1 cellular context compared by ENCODE assay signal in genomic region chr3:72303926-72304325, GRCh38.
TF ChIP-seq lines count a peak whose summit lies in the region.

No MANE protein-coding gene starts in this region.

TF ChIP-seq in SK-N-SH, 30 proteins besides CTCF, POLR2A, EP300 and RAD21 (continued from another document):
- TF ChIP-seq RCOR1 (IDR thresholded peaks at IDR 0.05; ENCODE audit: low read length) = peak; percentile 30; the same call in 1 of the 2 replicates
- TF ChIP-seq, protein P1, sequence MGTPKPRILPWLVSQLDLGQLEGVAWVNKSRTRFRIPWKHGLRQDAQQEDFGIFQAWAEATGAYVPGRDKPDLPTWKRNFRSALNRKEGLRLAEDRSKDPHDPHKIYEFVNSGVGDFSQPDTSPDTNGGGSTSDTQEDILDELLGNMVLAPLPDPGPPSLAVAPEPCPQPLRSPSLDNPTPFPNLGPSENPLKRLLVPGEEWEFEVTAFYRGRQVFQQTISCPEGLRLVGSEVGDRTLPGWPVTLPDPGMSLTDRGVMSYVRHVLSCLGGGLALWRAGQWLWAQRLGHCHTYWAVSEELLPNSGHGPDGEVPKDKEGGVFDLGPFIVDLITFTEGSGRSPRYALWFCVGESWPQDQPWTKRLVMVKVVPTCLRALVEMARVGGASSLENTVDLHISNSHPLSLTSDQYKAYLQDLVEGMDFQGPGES (IDR thresholded peaks at IDR 0.05; ENCODE audit: low read depth, low read length) = no peak
- TF ChIP-seq SIN3A (IDR thresholded peaks at IDR 0.05; ENCODE audit: borderline replicate concordance, low read depth, low read length) = no peak
- peak; percentile 49; the same call in 1 of the 2 replicates for TF ChIP-seq MXI1 (IDR thresholded peaks at IDR 0.05; ENCODE audit: low read depth, low read length)
- no peak for TF ChIP-seq ELF1 (IDR thresholded peaks at IDR 0.05)
- no peak for TF ChIP-seq MEF2A (IDR thresholded peaks at IDR 0.05; ENCODE audit: borderline replicate concordance, low read depth)
- TF ChIP-seq JUND (IDR thresholded peaks at IDR 0.05) = no peak
- TF ChIP-seq, protein P2, sequence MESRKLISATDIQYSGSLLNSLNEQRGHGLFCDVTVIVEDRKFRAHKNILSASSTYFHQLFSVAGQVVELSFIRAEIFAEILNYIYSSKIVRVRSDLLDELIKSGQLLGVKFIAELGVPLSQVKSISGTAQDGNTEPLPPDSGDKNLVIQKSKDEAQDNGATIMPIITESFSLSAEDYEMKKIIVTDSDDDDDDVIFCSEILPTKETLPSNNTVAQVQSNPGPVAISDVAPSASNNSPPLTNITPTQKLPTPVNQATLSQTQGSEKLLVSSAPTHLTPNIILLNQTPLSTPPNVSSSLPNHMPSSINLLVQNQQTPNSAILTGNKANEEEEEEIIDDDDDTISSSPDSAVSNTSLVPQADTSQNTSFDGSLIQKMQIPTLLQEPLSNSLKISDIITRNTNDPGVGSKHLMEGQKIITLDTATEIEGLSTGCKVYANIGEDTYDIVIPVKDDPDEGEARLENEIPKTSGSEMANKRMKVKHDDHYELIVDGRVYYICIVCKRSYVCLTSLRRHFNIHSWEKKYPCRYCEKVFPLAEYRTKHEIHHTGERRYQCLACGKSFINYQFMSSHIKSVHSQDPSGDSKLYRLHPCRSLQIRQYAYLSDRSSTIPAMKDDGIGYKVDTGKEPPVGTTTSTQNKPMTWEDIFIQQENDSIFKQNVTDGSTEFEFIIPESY (IDR thresholded peaks at IDR 0.05; ENCODE audit: borderline replicate concordance, low read depth) = no peak
- no peak for TF ChIP-seq POLR2AphosphoS5 (IDR thresholded peaks at IDR 0.05; ENCODE audit: low read depth, low read length)
- TF ChIP-seq SMC3 (IDR thresholded peaks at IDR 0.05; ENCODE audit: low read depth, low read length) = no peak
- no peak for TF ChIP-seq FOSL2 (IDR thresholded peaks at IDR 0.05; ENCODE audit: borderline replicate concordance, low read depth)
- TF ChIP-seq, protein P3, sequence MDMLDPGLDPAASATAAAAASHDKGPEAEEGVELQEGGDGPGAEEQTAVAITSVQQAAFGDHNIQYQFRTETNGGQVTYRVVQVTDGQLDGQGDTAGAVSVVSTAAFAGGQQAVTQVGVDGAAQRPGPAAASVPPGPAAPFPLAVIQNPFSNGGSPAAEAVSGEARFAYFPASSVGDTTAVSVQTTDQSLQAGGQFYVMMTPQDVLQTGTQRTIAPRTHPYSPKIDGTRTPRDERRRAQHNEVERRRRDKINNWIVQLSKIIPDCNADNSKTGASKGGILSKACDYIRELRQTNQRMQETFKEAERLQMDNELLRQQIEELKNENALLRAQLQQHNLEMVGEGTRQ (IDR thresholded peaks at IDR 0.05; ENCODE audit: borderline replicate concordance, low read depth, low read length) = no peak
- no peak for TF ChIP-seq TAF1 (IDR thresholded peaks at IDR 0.05; ENCODE audit: borderline replicate concordance, low read depth, low read length)
- TF ChIP-seq RXRA (IDR thresholded peaks at IDR 0.05; ENCODE audit: borderline replicate concordance, low read depth) = no peak
- no peak for TF ChIP-seq USF1 (IDR thresholded peaks at IDR 0.05; ENCODE audit: borderline replicate concordance, low read depth)
- no peak for TF ChIP-seq NFIC (IDR thresholded peaks at IDR 0.05; ENCODE audit: borderline replicate concordance)
